In the genomic region with DNA sequence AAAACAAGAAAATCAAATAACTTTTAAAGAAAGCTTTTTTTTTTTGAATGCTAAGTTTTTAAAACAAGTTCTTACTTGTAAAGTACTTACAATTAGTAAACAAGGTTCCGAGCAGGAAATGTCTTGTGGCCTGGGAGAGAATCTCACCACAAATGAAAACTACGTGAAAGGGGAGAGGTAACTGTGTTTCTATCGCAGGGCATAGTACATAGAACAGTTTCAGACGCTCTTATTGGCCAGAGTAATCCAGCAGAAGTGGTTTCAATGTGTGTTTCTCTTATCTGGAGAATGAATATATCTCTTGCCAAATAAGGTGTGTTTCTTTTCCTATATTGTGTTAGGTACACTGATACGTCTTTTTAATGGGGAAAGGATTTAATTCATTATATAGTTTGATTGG, we compare ENCODE assay signal across 8 cellular contexts. TPM values are rescaled to one million over a fixed set of nuclear protein-coding genes. Genes with fewer than 3 reads are reported as not detected.
A peak's percentile ranks its signal among the peaks of the same experiment; 100 is the strongest.
DNase-seq lines count a peak whose midpoint lies in the region; ATAC-seq and TF ChIP-seq lines count a peak whose summit lies in the region.

A gene with protein sequence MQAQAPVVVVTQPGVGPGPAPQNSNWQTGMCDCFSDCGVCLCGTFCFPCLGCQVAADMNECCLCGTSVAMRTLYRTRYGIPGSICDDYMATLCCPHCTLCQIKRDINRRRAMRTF (minus strand): TSS at position 154 of the 400 bp plus-strand sequence. CDS start 6,808 bp downstream, outside the sequence.

- TF ChIP-seq CTCF in OCI-LY3 (IDR thresholded peaks at IDR 0.05; ENCODE audit: low read depth, low read length) (no peak), colonic mucosa (IDR thresholded peaks at IDR 0.05) (no peak), heart right ventricle (IDR thresholded peaks at IDR 0.05) (no peak)

- no peaks in the 10 kb centered on the region for H3K27me3 ChIP-seq in OCI-LY3 (ENCODE audit: low read depth, low read length)
- no peaks in the 10 kb centered on the region for H3K27me3 ChIP-seq in colonic mucosa
- H3K27me3 ChIP-seq in heart right ventricle = peaks cover 0 to 6% (median 1%) of the 10 kb centered on the region in 7 donors

- H3K9me3 ChIP-seq in OCI-LY3 (ENCODE audit: insufficient read depth, low read length) = no peaks in the 10 kb centered on the region
- no peaks in the 10 kb centered on the region for H3K9me3 ChIP-seq in colonic mucosa
- H3K9me3 ChIP-seq in heart right ventricle = no peaks in the 10 kb centered on the region

- H3K4me1 ChIP-seq in OCI-LY3 (ENCODE audit: low read length) (peaks cover 34% of the 10 kb centered on the region), colonic mucosa (peaks cover 4% of the 10 kb centered on the region), heart right ventricle (peaks cover 0 to 38% (median 7%) of the 10 kb centered on the region in 9 donors)

- peak; percentile 76 for DNase-seq in activated naive CD4-positive, alpha-beta T cell treated with anti-CD3 and anti-CD28 coated beads for 36 hours
- no peak for DNase-seq in activated naive CD4-positive, alpha-beta T cell treated with Interleukin-2 at 50 U/mL for 16 hours
- DNase-seq in colonic mucosa (peak; percentile 77), NCI-H526 (lab: John Stamatoyannopoulos, UW) (no peak), heart right ventricle (no peak)

- WGBS in heart right ventricle, 2 donors = 67 to 68% methylated on average over 5 of the region's 5 CpGs

- peak within 1 kb of the TSS; percentile 89 for H3K4me3 Mint-ChIP-seq in activated naive CD4-positive, alpha-beta T cell treated with anti-CD3 and anti-CD28 coated beads for 36 hours
- H3K4me3 Mint-ChIP-seq in stimulated activated naive CD8-positive, alpha-beta T cell treated with anti-CD3 and anti-CD28 coated beads, Interleukin-15, Interleukin-2, amounts not matched to agents 100 ng/mL and 50 ng/mL, for 24 hours = peak within 1 kb of the TSS; percentile 87

- ATAC-seq in HG02981 (IDR thresholded peaks at IDR 0.05; ENCODE audit: unreplicated experiment) = peak; percentile 36
- no peak for ATAC-seq in heart right ventricle

- no peak within 1 kb of the TSS for H3K4me3 ChIP-seq in OCI-LY3 (ENCODE audit: low read length)
- H3K4me3 ChIP-seq in colonic mucosa = peak within 1 kb of the TSS; percentile 37
- peak within 1 kb of the TSS in 1 of 10 donors; percentile 30 for H3K4me3 ChIP-seq in heart right ventricle

- peak within 1 kb of the TSS; percentile 19 for H3K4me2 ChIP-seq in OCI-LY3 (ENCODE audit: low read length)

- 0 out of 2 replicates have a peak within 1 kb of the TSS, but pooled peaks have one; percentile 2 for H2AFZ ChIP-seq in OCI-LY3 (ENCODE audit: low read depth, low read length)

- H3K36me3 ChIP-seq in OCI-LY3 (replicated peaks; ENCODE audit: low read depth, low read length) = no peaks in the 10 kb centered on the region
- no peaks in the 10 kb centered on the region for H3K36me3 ChIP-seq in colonic mucosa
- H3K36me3 ChIP-seq in heart right ventricle = no peaks in the 10 kb centered on the region

- H3K27ac Mint-ChIP-seq in activated naive CD4-positive, alpha-beta T cell treated with anti-CD3 and anti-CD28 coated beads for 36 hours = peak within 1 kb of the TSS; percentile 98
- H3K27ac Mint-ChIP-seq in stimulated activated naive CD8-positive, alpha-beta T cell treated with anti-CD3 and anti-CD28 coated beads, Interleukin-15, Interleukin-2, amounts not matched to agents 100 ng/mL and 50 ng/mL, for 24 hours = peak within 1 kb of the TSS; percentile 92

- H3K4me1 Mint-ChIP-seq in activated naive CD4-positive, alpha-beta T cell treated with anti-CD3 and anti-CD28 coated beads for 36 hours (ENCODE audit: low read depth) = peaks cover 32% of the 10 kb centered on the region
- H3K4me1 Mint-ChIP-seq in stimulated activated naive CD8-positive, alpha-beta T cell treated with anti-CD3 and anti-CD28 coated beads, Interleukin-15, Interleukin-2, amounts not matched to agents 100 ng/mL and 50 ng/mL, for 24 hours (ENCODE audit: low read depth) = peaks cover 49% of the 10 kb centered on the region

- no peak within 1 kb of the TSS for H3K27ac ChIP-seq in OCI-LY3 (ENCODE audit: low read length)
- H3K27ac ChIP-seq in colonic mucosa = peak within 1 kb of the TSS; percentile 90
- H3K27ac ChIP-seq in heart right ventricle = peak within 1 kb of the TSS in 1 of 10 donors; percentile 89

- no peaks in the 10 kb centered on the region for H4K20me1 ChIP-seq in OCI-LY3 (ENCODE audit: insufficient read depth, low read length)

- H3K27me3 Mint-ChIP-seq in activated naive CD4-positive, alpha-beta T cell treated with anti-CD3 and anti-CD28 coated beads for 36 hours (ENCODE audit: low read depth) = no peaks in the 10 kb centered on the region
- H3K27me3 Mint-ChIP-seq in stimulated activated naive CD8-positive, alpha-beta T cell treated with anti-CD3 and anti-CD28 coated beads, Interleukin-15, Interleukin-2, amounts not matched to agents 100 ng/mL and 50 ng/mL, for 24 hours = no peaks in the 10 kb centered on the region

- intact Hi-C loops in activated naive CD4-positive, alpha-beta T cell treated with anti-CD3 and anti-CD28 coated beads for 36 hours (cut with micrococcal nuclease) = loop anchor here (1.0 to 10.0 kb wide), 5 partner anchors 31 to 1470 kb away; partner anchors contain the start of gene CDS1
- intact Hi-C loops in colonic mucosa (cut with DNase I) (loop anchor here (5.0 kb wide), 1 partner anchor 138 kb away; no protein-coding TSS in a partner anchor), heart right ventricle (cut with DNase I) (no loop called here)

- no peak within 1 kb of the TSS for H3K9ac ChIP-seq in OCI-LY3 (ENCODE audit: low read length)
- peak within 1 kb of the TSS; percentile 45 to 54 for H3K9ac ChIP-seq in colonic mucosa (ENCODE audit: low read depth in 2 of 2, low read length in 2 of 2)

- H3K9me3 Mint-ChIP-seq in activated naive CD4-positive, alpha-beta T cell treated with anti-CD3 and anti-CD28 coated beads for 36 hours = no peaks in the 10 kb centered on the region
- H3K9me3 Mint-ChIP-seq in stimulated activated naive CD8-positive, alpha-beta T cell treated with anti-CD3 and anti-CD28 coated beads, Interleukin-15, Interleukin-2, amounts not matched to agents 100 ng/mL and 50 ng/mL, for 24 hours = no peaks in the 10 kb centered on the region

- no peaks in the 10 kb centered on the region for H3K79me2 ChIP-seq in OCI-LY3 (ENCODE audit: low read length)

- CTCF ChIA-PET in activated naive CD4-positive, alpha-beta T cell treated with anti-CD3 and anti-CD28 coated beads for 36 hours (lab: Charles Lee) = interaction anchor here (1.1 to 5.6 kb wide), 6 partner anchors 30 to 146 kb away, joined by 3 to 26 read pairs (median 4); no protein-coding TSS in a partner anchor

- peaks cover 7% of the 10 kb centered on the region for H3K36me3 Mint-ChIP-seq in activated naive CD4-positive, alpha-beta T cell treated with anti-CD3 and anti-CD28 coated beads for 36 hours (ENCODE audit: low read depth)
- H3K36me3 Mint-ChIP-seq in stimulated activated naive CD8-positive, alpha-beta T cell treated with anti-CD3 and anti-CD28 coated beads, Interleukin-15, Interleukin-2, amounts not matched to agents 100 ng/mL and 50 ng/mL, for 24 hours (ENCODE audit: low read depth) = peaks cover 4% of the 10 kb centered on the region

RNA-seq across cellular contexts. Expression of the gene that starts here (rescaled TPM):
- 10 to 100 TPM; 62.0 to 62.3 TPM for total RNA-seq in activated naive CD4-positive, alpha-beta T cell treated with anti-CD3 and anti-CD28 coated beads for 36 hours
- total RNA-seq in colonic mucosa (100 to 1,000 TPM; 246 to 715 TPM), heart right ventricle (1 to 10 TPM in 3 of 10 donors, under 1 TPM in 7; 0.39 to 9.4 (median 0.66) TPM)
- polyA plus RNA-seq in heart right ventricle = under 1 TPM; 0.51 to 0.64 TPM

Comparison
In these comparisons a context has a peak if more than half of its experiments do, and no peak if none do; other contexts are left out.
1. RNA of the gene that starts here (total RNA-seq): 246 to 715 TPM in colonic mucosa and 62.0 to 62.3 TPM in activated naive CD4-positive, alpha-beta T cell treated with anti-CD3 and anti-CD28 coated beads for 36 hours; 0.39 to 9.4 TPM in heart right ventricle; every median in the first group is over 4 times any median in the second.
2. DNase-seq: peak in activated naive CD4-positive, alpha-beta T cell treated with anti-CD3 and anti-CD28 coated beads for 36 hours (single experiment) and colonic mucosa (single experiment); none in activated naive CD4-positive, alpha-beta T cell treated with Interleukin-2 at 50 U/mL for 16 hours (single experiment), NCI-H526 (0 of 2) and heart right ventricle (0 of 2).
3. intact Hi-C loops: an anchor here in activated naive CD4-positive, alpha-beta T cell treated with anti-CD3 and anti-CD28 coated beads for 36 hours (1.0 to 10.0 kb wide) and colonic mucosa (5.0 kb wide); none called in heart right ventricle.